1 cellular context compared by ENCODE assay signal in the genomic region with DNA sequence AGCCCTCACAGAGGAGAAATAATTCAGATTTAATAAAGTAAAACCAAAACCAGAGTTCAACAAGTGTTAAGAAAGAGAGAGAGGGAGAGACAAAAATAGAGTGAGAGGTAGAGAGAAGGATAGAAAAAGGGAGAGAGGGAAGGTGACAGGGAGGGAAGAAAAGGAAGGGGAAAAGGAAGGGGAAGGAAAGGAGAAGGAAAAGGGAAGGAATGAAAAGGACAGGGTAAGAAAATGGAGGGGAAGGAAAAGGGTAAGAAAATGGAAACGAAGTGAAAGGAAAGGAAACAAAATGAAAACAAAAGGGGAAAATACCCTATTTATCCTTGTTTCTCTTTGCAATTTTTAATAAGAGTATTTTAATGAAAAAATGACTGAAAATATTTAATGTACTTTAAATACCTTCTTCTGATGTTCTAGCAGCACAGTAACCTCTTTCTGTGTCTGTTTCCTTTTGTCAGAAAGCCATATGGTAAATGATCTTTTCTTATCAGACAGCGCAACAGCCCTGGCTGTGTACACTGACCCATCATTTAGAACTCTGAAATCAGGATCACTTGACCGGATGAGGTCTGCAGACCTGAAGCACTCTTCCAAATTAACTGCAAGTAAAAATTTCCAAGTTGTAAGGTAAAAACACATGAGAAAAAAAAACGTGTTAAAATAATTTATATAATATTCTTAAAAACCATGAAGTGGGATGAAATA.
TF ChIP-seq lines count a peak whose summit lies in the region.

No MANE protein-coding gene starts in this region.

TF ChIP-seq in K562, 482 proteins besides CTCF, POLR2A, EP300 and RAD21 (continued from another document):
- peak; percentile 32; the same call in 1 of the 2 replicates for TF ChIP-seq EHMT2 (IDR thresholded peaks at IDR 0.05)
- no peak for TF ChIP-seq SIX5 (IDR thresholded peaks at IDR 0.05; ENCODE audit: borderline replicate concordance in 1 of 2, insufficient read depth in 1 of 2, low read depth in 1 of 2, low read length in 2 of 2)
- no peak for TF ChIP-seq HDAC2 (IDR thresholded peaks at IDR 0.05)
- TF ChIP-seq ZNF3 (CRISPR knock-in tag; IDR thresholded peaks at IDR 0.05), result no peak
- TF ChIP-seq ELF2 (CRISPR knock-in tag; IDR thresholded peaks at IDR 0.05), result no peak
